8 cellular contexts compared by ENCODE assay signal in genomic region chr16:31459722-31460581, GRCh38. TPM values are rescaled to one million over a fixed set of nuclear protein-coding genes. Genes with fewer than 3 reads are reported as not detected.
DNase-seq lines count a peak whose midpoint lies in the region; ATAC-seq, FAIRE-seq and TF ChIP-seq lines count a peak whose summit lies in the region.

No MANE protein-coding gene starts in this region.

- BruUV-seq in HepG2 (replicated peaks; lab: Mats Ljungman, UMichigan), result no TSS peak

- peak; percentile 98 for FAIRE-seq in HepG2 (lab: Jason Lieb, UNC)

- ATAC-seq in GM19372 (IDR thresholded peaks at IDR 0.05; ENCODE audit: low read depth, unreplicated experiment), result peak; percentile 66
- ATAC-seq in HG03521 (IDR thresholded peaks at IDR 0.05; ENCODE audit: unreplicated experiment), result peak; percentile 72
- ATAC-seq in HepG2, result peak; percentile 69

- peak; percentile 97 for DNase-seq in NCI-H748 (lab: John Stamatoyannopoulos, UW; ENCODE audit: unreplicated experiment)
- DNase-seq in activated CD4-positive, alpha-beta T cell treated with anti-CD3 and anti-CD28 coated beads, Interleukin-2, amount 50 U/mL, for 4 hours, result peak; percentile 100
- peak; percentile 100 for DNase-seq in dermis blood vessel endothelial cell
- DNase-seq in HepG2 (ENCODE audit: low spot score), result peak; percentile 99
- peak; percentile 100 for DNase-seq in stimulated activated CD4-positive, alpha-beta T cell treated with anti-CD3 and anti-CD28 coated beads, Interleukin-2, amount 100 ng/mL, for 48 hours

- H3K4me3 ChIP-seq in BLaER1 treated with 17β-estradiol and CSF1 and Interleukin-3, amounts not matched to agents 10 nM and 100 nM, result peak overlapping the region; percentile 71 to 89 (median 80)
- H3K4me3 ChIP-seq in HepG2 (replicated peaks in 1 of 3; ENCODE audit: insufficient read depth in 1 of 3, low read depth in 2 of 3, low read length in 3 of 3), result peak overlapping the region; percentile 71 to 98 (median 83)

- peak overlapping the region; percentile 94 to 100 (median 99) for H3K9ac ChIP-seq in BLaER1 treated with 17β-estradiol and CSF1 and Interleukin-3, amounts not matched to agents 10 nM and 100 nM
- H3K9ac ChIP-seq in HepG2 (ENCODE audit: insufficient read depth, low read depth, low read length), result peak overlapping the region; percentile 97

- peak overlapping the region; percentile 97 to 100 (median 100) for H3K27ac ChIP-seq in BLaER1 treated with 17β-estradiol and CSF1 and Interleukin-3, amounts not matched to agents 10 nM and 100 nM
- H3K27ac ChIP-seq in HepG2 (ENCODE audit: extremely low read length, insufficient read depth, low read length), result peak overlapping the region; percentile 95

- no peak overlapping the region for H2AFZ ChIP-seq in HepG2 (ENCODE audit: low read length)

- peaks cover 31 to 59% (median 35%) of the 10 kb centered on the region in 11 experiments; a peak in 21 of 22 replicates for H4K20me1 ChIP-seq in BLaER1 treated with 17β-estradiol and CSF1 and Interleukin-3, amounts not matched to agents 10 nM and 100 nM
- peaks cover 42% of the 10 kb centered on the region for H4K20me1 ChIP-seq in HepG2 (ENCODE audit: insufficient read depth, low read length)

- H3K79me2 ChIP-seq in HepG2 (ENCODE audit: insufficient read depth, low read length), result peaks cover 38% of the 10 kb centered on the region

- H3K36me3 ChIP-seq in BLaER1 treated with 17β-estradiol and CSF1 and Interleukin-3, amounts not matched to agents 10 nM and 100 nM, result peaks cover 17 to 54% (median 34%) of the 10 kb centered on the region in 11 experiments
- peaks cover 26 to 37% of the 10 kb centered on the region in 2 experiments for H3K36me3 ChIP-seq in HepG2 (replicated peaks in 1 of 2; ENCODE audit: control insufficient read depth in 1 of 2, insufficient read depth in 2 of 2, low read length in 2 of 2)

- H3K27me3 ChIP-seq in BLaER1 treated with 17β-estradiol and CSF1 and Interleukin-3, amounts not matched to agents 10 nM and 100 nM, result no peaks in the 10 kb centered on the region
- H3K27me3 ChIP-seq in HepG2 (ENCODE audit: control insufficient read depth in 1 of 2, insufficient read depth in 2 of 2, low read length in 2 of 2), result no peaks in the 10 kb centered on the region; a peak in 1 of 5 replicates

- no peak for TF ChIP-seq CTCF in HepG2 (CRISPR knock-in tag; IDR thresholded peaks at IDR 0.05)

- H3K9me3 ChIP-seq in BLaER1 treated with 17β-estradiol and CSF1 and Interleukin-3, amounts not matched to agents 10 nM and 100 nM (replicated peaks in 1 of 11), result no peaks in the 10 kb centered on the region
- H3K9me3 ChIP-seq in HepG2 (ENCODE audit: low read length), result no peaks in the 10 kb centered on the region

- TF ChIP-seq POLR2A in HepG2 (IDR thresholded peaks at IDR 0.05; ENCODE audit: insufficient read depth in 1 of 2, low read depth in 2 of 2, low read length in 2 of 2), result peak in 1 of 2 experiments; percentile 15; a peak in 2 of 4 replicates

- TF ChIP-seq EP300 in HepG2 (IDR thresholded peaks at IDR 0.05; ENCODE audit: low read depth in 2 of 2, low read length in 2 of 2), result 0 out of 4 replicates have a peak, but pooled peaks of 1 of the 2 experiments have one; percentile 11
- TF ChIP-seq EP300 in HepG2 (CRISPR knock-in tag; IDR thresholded peaks at IDR 0.05; ENCODE audit: borderline replicate concordance), result no peak

- TF ChIP-seq RAD21 in HepG2 (CRISPR knock-in tag; IDR thresholded peaks at IDR 0.05), result 0 out of 2 replicates have a peak, but pooled peaks have one; percentile 9

- peak overlapping the region; percentile 88 to 99 (median 96) for H3K4me2 ChIP-seq in BLaER1 treated with 17β-estradiol and CSF1 and Interleukin-3, amounts not matched to agents 10 nM and 100 nM
- H3K4me2 ChIP-seq in HepG2 (ENCODE audit: low read depth, low read length), result peak overlapping the region; percentile 99

- intact Hi-C loops in HepG2 (cut with micrococcal nuclease; ENCODE audit: unreplicated experiment), result loop anchor here (1.0 to 5.0 kb wide), 4 partner anchors 17 to 412 kb away; partner anchors contain the start of genes RUSF1 and ZNF267

- peaks cover 51 to 79% (median 71%) of the 10 kb centered on the region in 10 experiments for H3K4me1 ChIP-seq in BLaER1 treated with 17β-estradiol and CSF1 and Interleukin-3, amounts not matched to agents 10 nM and 100 nM
- peaks cover 41% of the 10 kb centered on the region for H3K4me1 ChIP-seq in HepG2 (ENCODE audit: insufficient read depth, low read length)

- 11% methylated on average over 46 of the region's 54 CpGs for WGBS in HepG2 (ENCODE audit: low lambda C conversion rate)

- in situ Hi-C loops in HepG2 (cut with HindIII; ENCODE audit: extremely low pct_ligation_motif_present, low pct_unique_long_range_greater_than_20kb), result loop anchor here (5.0 to 10.0 kb wide), 3 partner anchors 242 to 468 kb away; partner anchors contain the start of gene ZNF267

- POLR2A ChIA-PET in HepG2 (lab: Yijun Ruan, JAX), result interaction anchor here (0.9 to 8.3 kb wide), 25 partner anchors 8 to 461 kb away, joined by 3 to 110 read pairs (median 8); partner anchors contain the start of genes FUS, KAT8, PYCARD and RUSF1

- CTCF ChIA-PET in HepG2 (lab: Yijun Ruan, JAX; ENCODE audit: low intra/inter-chr PET ratio, low total read pairs), result no interaction called here

RNA-seq across cellular contexts. Expression of gene ARMC5, which starts 0.7 kb away (rescaled TPM):
- total RNA-seq in dermis blood vessel endothelial cell (26.4 and 29.8 TPM in 2 replicates), HepG2 (2016; rRNA removed; fragmentation: Illumina TruSeq; extraction: Trizol) (13.0 and 22.3 TPM in 2 replicates)
- total RNA-seq in HepG2 (2016; cell fraction: cytosol; rRNA removed; fragmentation: Illumina TruSeq; extraction: Trizol; ENCODE audit: low read depth), result 2.5 and 3.1 TPM in 2 replicates
- total RNA-seq in HepG2 (2016; cell fraction: insoluble cytoplasmic fraction; rRNA removed; fragmentation: Illumina TruSeq; extraction: Trizol), result 10.7 and 21.4 TPM in 2 replicates
- 5.2 and 6.5 TPM in 2 replicates for total RNA-seq in HepG2 (2016; cell fraction: membrane; rRNA removed; fragmentation: Illumina TruSeq; extraction: Trizol)
- 20.2 and 21.0 TPM in 2 replicates for total RNA-seq in HepG2 (2016; cell fraction: nucleus; rRNA removed; fragmentation: Illumina TruSeq; extraction: Trizol)
- 10.8 and 11.9 TPM in 2 replicates for polyA plus RNA-seq in HepG2 (2011; rRNA removed)
- 6.1 and 8.8 TPM in 2 replicates for polyA plus RNA-seq in HepG2 (2011; cell fraction: cytosol; rRNA removed)
- polyA plus RNA-seq in HepG2 (2011; cell fraction: nucleus; rRNA removed), result 83.4 and 108 TPM in 2 replicates
- polyA plus RNA-seq in HepG2 (2012), result 6.3 and 9.1 TPM in 2 replicates
- 1.9 and 2.5 TPM in 2 replicates for polyA plus RNA-seq in HepG2 (2016; cell fraction: cytosol; fragmentation: Illumina TruSeq; extraction: Trizol; ENCODE audit: low read depth)
- 13.4 and 15.6 TPM in 2 replicates for polyA plus RNA-seq in HepG2 (2016; cell fraction: insoluble cytoplasmic fraction; fragmentation: Illumina TruSeq; extraction: Trizol; ENCODE audit: low read depth)
- polyA plus RNA-seq in HepG2 (2016; cell fraction: membrane; fragmentation: Illumina TruSeq; extraction: Trizol; ENCODE audit: low read depth), result 3.6 and 4.2 TPM in 2 replicates
- polyA plus RNA-seq in HepG2 (2016; cell fraction: nucleus; fragmentation: Illumina TruSeq; extraction: Trizol; ENCODE audit: insufficient read depth, low read depth), result 51.3 and 57.5 TPM in 2 replicates
- polyA minus RNA-seq in HepG2 (2011; rRNA and poly(A)+ RNA removed; ENCODE audit: low replicate concordance), result 7.1 and 29.7 TPM in 2 replicates
- polyA minus RNA-seq in HepG2 (2011; cell fraction: cytosol; rRNA and poly(A)+ RNA removed), result 6.3 and 6.8 TPM in 2 replicates
- polyA minus RNA-seq in HepG2 (2011; cell fraction: nucleus; rRNA and poly(A)+ RNA removed), result 19.5 and 24.3 TPM in 2 replicates

RNA-seq across cellular contexts. Expression of gene TGFB1I1, which starts 12.0 kb away (rescaled TPM):
- 37.4 and 51.2 TPM in 2 replicates for total RNA-seq in dermis blood vessel endothelial cell
- total RNA-seq in HepG2 (2016; rRNA removed; fragmentation: Illumina TruSeq; extraction: Trizol), result 0.52 and 0.80 TPM in 2 replicates
- 0.53 and 0.61 TPM in 2 replicates for total RNA-seq in HepG2 (2016; cell fraction: cytosol; rRNA removed; fragmentation: Illumina TruSeq; extraction: Trizol; ENCODE audit: low read depth)
- 0.31 and 0.87 TPM in 2 replicates for total RNA-seq in HepG2 (2016; cell fraction: insoluble cytoplasmic fraction; rRNA removed; fragmentation: Illumina TruSeq; extraction: Trizol)
- 0.72 and 0.80 TPM in 2 replicates for total RNA-seq in HepG2 (2016; cell fraction: membrane; rRNA removed; fragmentation: Illumina TruSeq; extraction: Trizol)
- 0.84 and 0.97 TPM in 2 replicates for total RNA-seq in HepG2 (2016; cell fraction: nucleus; rRNA removed; fragmentation: Illumina TruSeq; extraction: Trizol)
- polyA plus RNA-seq in HepG2 (2011; rRNA removed), result 2.9 TPM in 2 replicates
- 2.2 and 2.6 TPM in 2 replicates for polyA plus RNA-seq in HepG2 (2011; cell fraction: cytosol; rRNA removed)
- 6.8 and 7.8 TPM in 2 replicates for polyA plus RNA-seq in HepG2 (2011; cell fraction: nucleus; rRNA removed)
- 0.55 and 1.2 TPM in 2 replicates for polyA plus RNA-seq in HepG2 (2012)
- 1.5 and 2.0 TPM in 2 replicates for polyA plus RNA-seq in HepG2 (2016; cell fraction: cytosol; fragmentation: Illumina TruSeq; extraction: Trizol; ENCODE audit: low read depth)
- 1.0 and 1.6 TPM in 2 replicates for polyA plus RNA-seq in HepG2 (2016; cell fraction: insoluble cytoplasmic fraction; fragmentation: Illumina TruSeq; extraction: Trizol; ENCODE audit: low read depth)
- 1.6 and 2.4 TPM in 2 replicates for polyA plus RNA-seq in HepG2 (2016; cell fraction: membrane; fragmentation: Illumina TruSeq; extraction: Trizol; ENCODE audit: low read depth)
- 1.2 and 2.2 TPM in 2 replicates for polyA plus RNA-seq in HepG2 (2016; cell fraction: nucleus; fragmentation: Illumina TruSeq; extraction: Trizol; ENCODE audit: insufficient read depth, low read depth)
- polyA minus RNA-seq in HepG2 (2011; rRNA and poly(A)+ RNA removed; ENCODE audit: low replicate concordance), result 1.8 and 12.1 TPM in 2 replicates
- 1.4 and 3.0 TPM in 2 replicates for polyA minus RNA-seq in HepG2 (2011; cell fraction: cytosol; rRNA and poly(A)+ RNA removed)
- polyA minus RNA-seq in HepG2 (2011; cell fraction: nucleus; rRNA and poly(A)+ RNA removed), result 1.2 and 3.4 TPM in 2 replicates

RNA-seq across cellular contexts. Expression of gene ZNF843, which starts 17.4 kb away (rescaled TPM):
- total RNA-seq in dermis blood vessel endothelial cell, result 0.05 and 0.17 TPM in 2 replicates
- total RNA-seq in HepG2 (2016; rRNA removed; fragmentation: Illumina TruSeq; extraction: Trizol), result not detected in 2 replicates
- total RNA-seq in HepG2 (2016; cell fraction: cytosol; rRNA removed; fragmentation: Illumina TruSeq; extraction: Trizol; ENCODE audit: low read depth), result 0.20 TPM in 1 of 2 replicates, not detected in the other
- total RNA-seq in HepG2 (2016; cell fraction: insoluble cytoplasmic fraction; rRNA removed; fragmentation: Illumina TruSeq; extraction: Trizol), result not detected in 2 replicates
- not detected in 2 replicates for total RNA-seq in HepG2 (2016; cell fraction: membrane; rRNA removed; fragmentation: Illumina TruSeq; extraction: Trizol)
- total RNA-seq in HepG2 (2016; cell fraction: nucleus; rRNA removed; fragmentation: Illumina TruSeq; extraction: Trizol), result not detected in 2 replicates
- polyA plus RNA-seq in HepG2 (2011; rRNA removed), result 0.03 and 0.04 TPM in 2 replicates
- polyA plus RNA-seq in HepG2 (2011; cell fraction: cytosol; rRNA removed), result 0.04 TPM in 1 of 2 replicates, not detected in the other
- polyA plus RNA-seq in HepG2 (2011; cell fraction: nucleus; rRNA removed), result not detected in 2 replicates
- polyA plus RNA-seq in HepG2 (2012), result not detected in 2 replicates
- not detected in 2 replicates for polyA plus RNA-seq in HepG2 (2016; cell fraction: cytosol; fragmentation: Illumina TruSeq; extraction: Trizol; ENCODE audit: low read depth)
- not detected in 2 replicates for polyA plus RNA-seq in HepG2 (2016; cell fraction: insoluble cytoplasmic fraction; fragmentation: Illumina TruSeq; extraction: Trizol; ENCODE audit: low read depth)
- polyA plus RNA-seq in HepG2 (2016; cell fraction: membrane; fragmentation: Illumina TruSeq; extraction: Trizol; ENCODE audit: low read depth), result not detected in 2 replicates
- polyA plus RNA-seq in HepG2 (2016; cell fraction: nucleus; fragmentation: Illumina TruSeq; extraction: Trizol; ENCODE audit: insufficient read depth, low read depth), result not detected in 2 replicates
- polyA minus RNA-seq in HepG2 (2011; rRNA and poly(A)+ RNA removed; ENCODE audit: low replicate concordance), result 0.12 TPM in 1 of 2 replicates, not detected in the other
- not detected in 2 replicates for polyA minus RNA-seq in HepG2 (2011; cell fraction: cytosol; rRNA and poly(A)+ RNA removed)
- not detected in 2 replicates for polyA minus RNA-seq in HepG2 (2011; cell fraction: nucleus; rRNA and poly(A)+ RNA removed)

RNA-seq across cellular contexts. Expression of gene SLC5A2, which starts 23.0 kb away (rescaled TPM):
- not detected in 2 replicates for total RNA-seq in dermis blood vessel endothelial cell
- total RNA-seq in HepG2 (2016; rRNA removed; fragmentation: Illumina TruSeq; extraction: Trizol), result 0.44 and 0.97 TPM in 2 replicates
- total RNA-seq in HepG2 (2016; cell fraction: cytosol; rRNA removed; fragmentation: Illumina TruSeq; extraction: Trizol; ENCODE audit: low read depth), result 0.30 and 0.44 TPM in 2 replicates
- 0.97 TPM in 1 of 2 replicates, not detected in the other for total RNA-seq in HepG2 (2016; cell fraction: insoluble cytoplasmic fraction; rRNA removed; fragmentation: Illumina TruSeq; extraction: Trizol)
- total RNA-seq in HepG2 (2016; cell fraction: membrane; rRNA removed; fragmentation: Illumina TruSeq; extraction: Trizol), result 0.53 and 0.72 TPM in 2 replicates
- 0.81 and 2.1 TPM in 2 replicates for total RNA-seq in HepG2 (2016; cell fraction: nucleus; rRNA removed; fragmentation: Illumina TruSeq; extraction: Trizol)
- polyA plus RNA-seq in HepG2 (2011; rRNA removed), result 0.24 and 0.64 TPM in 2 replicates
- polyA plus RNA-seq in HepG2 (2011; cell fraction: cytosol; rRNA removed), result 0.10 and 0.27 TPM in 2 replicates
- polyA plus RNA-seq in HepG2 (2011; cell fraction: nucleus; rRNA removed), result 3.9 and 6.8 TPM in 2 replicates
- 2.0 and 11.8 TPM in 2 replicates for polyA plus RNA-seq in HepG2 (2012)
- 0.08 and 0.14 TPM in 2 replicates for polyA plus RNA-seq in HepG2 (2016; cell fraction: cytosol; fragmentation: Illumina TruSeq; extraction: Trizol; ENCODE audit: low read depth)
- polyA plus RNA-seq in HepG2 (2016; cell fraction: insoluble cytoplasmic fraction; fragmentation: Illumina TruSeq; extraction: Trizol; ENCODE audit: low read depth), result 0.51 TPM in 1 of 2 replicates, not detected in the other
- polyA plus RNA-seq in HepG2 (2016; cell fraction: membrane; fragmentation: Illumina TruSeq; extraction: Trizol; ENCODE audit: low read depth), result 0.20 and 0.42 TPM in 2 replicates
- 3.2 TPM in 2 replicates for polyA plus RNA-seq in HepG2 (2016; cell fraction: nucleus; fragmentation: Illumina TruSeq; extraction: Trizol; ENCODE audit: insufficient read depth, low read depth)
- polyA minus RNA-seq in HepG2 (2011; rRNA and poly(A)+ RNA removed; ENCODE audit: low replicate concordance), result 0.09 and 1.2 TPM in 2 replicates
- not detected in 2 replicates for polyA minus RNA-seq in HepG2 (2011; cell fraction: cytosol; rRNA and poly(A)+ RNA removed)
- 0.77 and 0.87 TPM in 2 replicates for polyA minus RNA-seq in HepG2 (2011; cell fraction: nucleus; rRNA and poly(A)+ RNA removed)

RNA-seq across cellular contexts. Expression of gene COX6A2, which starts 31.8 kb away (rescaled TPM):
- total RNA-seq in dermis blood vessel endothelial cell (not detected in 2 replicates), HepG2 (2016; rRNA removed; fragmentation: Illumina TruSeq; extraction: Trizol) (not detected in 2 replicates)
- total RNA-seq in HepG2 (2016; cell fraction: cytosol; rRNA removed; fragmentation: Illumina TruSeq; extraction: Trizol; ENCODE audit: low read depth), result not detected in 2 replicates
- total RNA-seq in HepG2 (2016; cell fraction: insoluble cytoplasmic fraction; rRNA removed; fragmentation: Illumina TruSeq; extraction: Trizol), result not detected in 2 replicates
- not detected in 2 replicates for total RNA-seq in HepG2 (2016; cell fraction: membrane; rRNA removed; fragmentation: Illumina TruSeq; extraction: Trizol)
- total RNA-seq in HepG2 (2016; cell fraction: nucleus; rRNA removed; fragmentation: Illumina TruSeq; extraction: Trizol), result not detected in 2 replicates
- not detected in 2 replicates for polyA plus RNA-seq in HepG2 (2011; rRNA removed)
- polyA plus RNA-seq in HepG2 (2011; cell fraction: cytosol; rRNA removed), result not detected in 2 replicates
- not detected in 2 replicates for polyA plus RNA-seq in HepG2 (2011; cell fraction: nucleus; rRNA removed)
- not detected in 2 replicates for polyA plus RNA-seq in HepG2 (2012)
- not detected in 2 replicates for polyA plus RNA-seq in HepG2 (2016; cell fraction: cytosol; fragmentation: Illumina TruSeq; extraction: Trizol; ENCODE audit: low read depth)
- polyA plus RNA-seq in HepG2 (2016; cell fraction: insoluble cytoplasmic fraction; fragmentation: Illumina TruSeq; extraction: Trizol; ENCODE audit: low read depth), result not detected in 2 replicates
- polyA plus RNA-seq in HepG2 (2016; cell fraction: membrane; fragmentation: Illumina TruSeq; extraction: Trizol; ENCODE audit: low read depth), result not detected in 2 replicates
- not detected in 2 replicates for polyA plus RNA-seq in HepG2 (2016; cell fraction: nucleus; fragmentation: Illumina TruSeq; extraction: Trizol; ENCODE audit: insufficient read depth, low read depth)
- polyA minus RNA-seq in HepG2 (2011; rRNA and poly(A)+ RNA removed; ENCODE audit: low replicate concordance), result not detected in 2 replicates
- polyA minus RNA-seq in HepG2 (2011; cell fraction: cytosol; rRNA and poly(A)+ RNA removed), result not detected in 2 replicates
- polyA minus RNA-seq in HepG2 (2011; cell fraction: nucleus; rRNA and poly(A)+ RNA removed), result not detected in 2 replicates

Comparison
In these comparisons a context has a peak if more than half of its experiments do, and no peak if none do; other contexts are left out.
1. Peak in every context shown above with its lines: DNase-seq, ATAC-seq, H3K4me3 ChIP-seq and H3K27ac ChIP-seq.
2. RNA of gene TGFB1I1, which starts 12.0 kb away (total RNA-seq): 37.4 to 51.2 TPM in dermis blood vessel endothelial cell; 0.31 to 0.97 TPM in HepG2; every median in the first group is over 10 times any median in the second.